10 cellular contexts compared by ENCODE assay signal in genomic region chrX:70769659-70770232, GRCh38.
DNase-seq lines count a peak whose midpoint lies in the region; ATAC-seq, FAIRE-seq and TF ChIP-seq lines count a peak whose summit lies in the region.
"Had no signal": no experiment of that assay in that cellular context is flagged by ENCODE, and none has a peak within 500 bp of the region (broad histone marks: within the 10 kb centered on the region; RNA-seq: fewer than 3 reads in every experiment).

No MANE protein-coding gene starts in this region.

- TF ChIP-seq CTCF in brain (conservative IDR thresholded peaks at IDR 0.05) (peak; percentile 67 to 68), nephron (IDR thresholded peaks at IDR 0.05; ENCODE audit: unreplicated experiment in 3 of 3) (peak; percentile 33 to 60 (median 41))

- H3K27ac Mint-ChIP-seq in brain, result no peak overlapping the region
- H3K27ac Mint-ChIP-seq in nephron, result no peak overlapping the region
- H3K27ac Mint-ChIP-seq: activated naive CD8-positive, alpha-beta T cell treated with anti-CD3 and anti-CD28 coated beads, Interleukin-2, amount 10 ng/mL, durations not matched to agents 7 days and 5 days; stimulated activated memory B cell treated with anti-CD40 and anti-IgM and Interleukin-4, amounts not matched to agents 10 μg/mL and 1 μg/mL and 100 μg/mL, for 72 hours had no signal

- FAIRE-seq in urothelium cell line (lab: Jason Lieb, UNC), result no peak

- DNase-seq in G401 (ENCODE audit: low spot score), result peak; percentile 1
- peak; percentile 7 for DNase-seq in LoVo (ENCODE audit: low spot score)
- DNase-seq in urothelium cell line (ENCODE audit: low spot score), result no peak
- DNase-seq in T-helper 1 cell, result no peak
- DNase-seq: activated naive CD8-positive, alpha-beta T cell treated with anti-CD3 and anti-CD28 coated beads, Interleukin-2, amount 10 ng/mL, durations not matched to agents 7 days and 5 days; NCI-H345 had no signal

- H3K9me3 Mint-ChIP-seq in brain (peaks cover 0 to 13% (median 3%) of the 10 kb centered on the region in 5 experiments), nephron (peaks cover 6% of the 10 kb centered on the region)
- H3K9me3 Mint-ChIP-seq: activated naive CD8-positive, alpha-beta T cell treated with anti-CD3 and anti-CD28 coated beads, Interleukin-2, amount 10 ng/mL, durations not matched to agents 7 days and 5 days; stimulated activated memory B cell treated with anti-CD40 and anti-IgM and Interleukin-4, amounts not matched to agents 10 μg/mL and 1 μg/mL and 100 μg/mL, for 72 hours had no signal

- H3K4me3 Mint-ChIP-seq in brain (no peak overlapping the region), nephron (no peak overlapping the region)
- H3K4me3 Mint-ChIP-seq: activated naive CD8-positive, alpha-beta T cell treated with anti-CD3 and anti-CD28 coated beads, Interleukin-2, amount 10 ng/mL, durations not matched to agents 7 days and 5 days; stimulated activated memory B cell treated with anti-CD40 and anti-IgM and Interleukin-4, amounts not matched to agents 10 μg/mL and 1 μg/mL and 100 μg/mL, for 72 hours had no signal

- no peak for ATAC-seq in GM18520 (IDR thresholded peaks at IDR 0.05; ENCODE audit: unreplicated experiment)
- ATAC-seq: stimulated activated memory B cell treated with anti-CD40 and anti-IgM and Interleukin-4, amounts not matched to agents 10 μg/mL and 1 μg/mL and 100 μg/mL, for 72 hours had no signal

- in situ Hi-C loops in G401 (cut with HindIII; ENCODE audit: low sequenced_read_pairs), result no loop called here

- H3K4me1 Mint-ChIP-seq in brain (no peaks in the 10 kb centered on the region), nephron (no peaks in the 10 kb centered on the region)
- H3K4me1 Mint-ChIP-seq: activated naive CD8-positive, alpha-beta T cell treated with anti-CD3 and anti-CD28 coated beads, Interleukin-2, amount 10 ng/mL, durations not matched to agents 7 days and 5 days; stimulated activated memory B cell treated with anti-CD40 and anti-IgM and Interleukin-4, amounts not matched to agents 10 μg/mL and 1 μg/mL and 100 μg/mL, for 72 hours had no signal

- peaks cover 3% of the 10 kb centered on the region for H3K27me3 Mint-ChIP-seq in brain
- H3K27me3 Mint-ChIP-seq in nephron (ENCODE audit: low read depth), result peaks cover 4% of the 10 kb centered on the region
- H3K27me3 Mint-ChIP-seq: stimulated activated memory B cell treated with anti-CD40 and anti-IgM and Interleukin-4, amounts not matched to agents 10 μg/mL and 1 μg/mL and 100 μg/mL, for 72 hours had no signal

- H3K36me3 Mint-ChIP-seq in brain (no peaks in the 10 kb centered on the region), nephron (ENCODE audit: low read depth) (no peaks in the 10 kb centered on the region)
- H3K36me3 Mint-ChIP-seq: activated naive CD8-positive, alpha-beta T cell treated with anti-CD3 and anti-CD28 coated beads, Interleukin-2, amount 10 ng/mL, durations not matched to agents 7 days and 5 days; stimulated activated memory B cell treated with anti-CD40 and anti-IgM and Interleukin-4, amounts not matched to agents 10 μg/mL and 1 μg/mL and 100 μg/mL, for 72 hours had no signal

Comparison
In these comparisons a context has a peak if more than half of its experiments do, and no peak if none do; other contexts are left out.
1. DNase-seq: peak in G401 (single experiment) and LoVo (single experiment); none in urothelium cell line (single experiment) and T-helper 1 cell (0 of 5).